In the genomic region with DNA sequence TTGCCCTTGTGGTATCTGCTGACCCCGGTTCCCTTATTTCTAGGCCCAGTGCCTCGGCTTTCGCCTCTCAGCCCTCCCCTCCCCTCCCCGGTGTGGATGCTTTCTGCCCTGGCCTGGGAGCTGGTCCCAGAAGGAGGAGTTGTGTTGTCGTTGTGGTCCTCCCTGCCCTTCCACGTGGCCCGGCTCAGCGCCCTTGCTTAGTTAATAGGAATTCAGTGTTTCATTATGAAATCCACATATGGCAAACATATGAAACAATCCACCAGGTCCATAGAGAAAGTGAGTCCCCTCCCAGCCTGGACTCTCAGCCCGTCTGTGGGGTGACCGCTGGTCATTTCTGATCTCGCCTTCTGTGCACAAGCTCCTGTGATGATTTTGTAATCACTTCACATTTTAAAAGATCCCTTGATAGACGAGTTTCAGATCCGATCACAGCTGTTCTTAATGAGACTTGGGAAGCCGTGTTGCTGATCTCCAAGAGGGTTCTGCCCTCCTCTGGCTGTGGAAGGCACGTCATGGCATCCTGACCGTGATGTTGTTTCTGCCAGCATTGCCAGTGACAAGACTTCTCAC, we compare ENCODE assay signal across 1 cellular context.
TF ChIP-seq lines count a peak whose summit lies in the region.

No MANE protein-coding gene starts in this region.

TF ChIP-seq in GM23338, 12 proteins besides CTCF, POLR2A, EP300 and RAD21 (continued from another document):
- TF ChIP-seq, protein P1, sequence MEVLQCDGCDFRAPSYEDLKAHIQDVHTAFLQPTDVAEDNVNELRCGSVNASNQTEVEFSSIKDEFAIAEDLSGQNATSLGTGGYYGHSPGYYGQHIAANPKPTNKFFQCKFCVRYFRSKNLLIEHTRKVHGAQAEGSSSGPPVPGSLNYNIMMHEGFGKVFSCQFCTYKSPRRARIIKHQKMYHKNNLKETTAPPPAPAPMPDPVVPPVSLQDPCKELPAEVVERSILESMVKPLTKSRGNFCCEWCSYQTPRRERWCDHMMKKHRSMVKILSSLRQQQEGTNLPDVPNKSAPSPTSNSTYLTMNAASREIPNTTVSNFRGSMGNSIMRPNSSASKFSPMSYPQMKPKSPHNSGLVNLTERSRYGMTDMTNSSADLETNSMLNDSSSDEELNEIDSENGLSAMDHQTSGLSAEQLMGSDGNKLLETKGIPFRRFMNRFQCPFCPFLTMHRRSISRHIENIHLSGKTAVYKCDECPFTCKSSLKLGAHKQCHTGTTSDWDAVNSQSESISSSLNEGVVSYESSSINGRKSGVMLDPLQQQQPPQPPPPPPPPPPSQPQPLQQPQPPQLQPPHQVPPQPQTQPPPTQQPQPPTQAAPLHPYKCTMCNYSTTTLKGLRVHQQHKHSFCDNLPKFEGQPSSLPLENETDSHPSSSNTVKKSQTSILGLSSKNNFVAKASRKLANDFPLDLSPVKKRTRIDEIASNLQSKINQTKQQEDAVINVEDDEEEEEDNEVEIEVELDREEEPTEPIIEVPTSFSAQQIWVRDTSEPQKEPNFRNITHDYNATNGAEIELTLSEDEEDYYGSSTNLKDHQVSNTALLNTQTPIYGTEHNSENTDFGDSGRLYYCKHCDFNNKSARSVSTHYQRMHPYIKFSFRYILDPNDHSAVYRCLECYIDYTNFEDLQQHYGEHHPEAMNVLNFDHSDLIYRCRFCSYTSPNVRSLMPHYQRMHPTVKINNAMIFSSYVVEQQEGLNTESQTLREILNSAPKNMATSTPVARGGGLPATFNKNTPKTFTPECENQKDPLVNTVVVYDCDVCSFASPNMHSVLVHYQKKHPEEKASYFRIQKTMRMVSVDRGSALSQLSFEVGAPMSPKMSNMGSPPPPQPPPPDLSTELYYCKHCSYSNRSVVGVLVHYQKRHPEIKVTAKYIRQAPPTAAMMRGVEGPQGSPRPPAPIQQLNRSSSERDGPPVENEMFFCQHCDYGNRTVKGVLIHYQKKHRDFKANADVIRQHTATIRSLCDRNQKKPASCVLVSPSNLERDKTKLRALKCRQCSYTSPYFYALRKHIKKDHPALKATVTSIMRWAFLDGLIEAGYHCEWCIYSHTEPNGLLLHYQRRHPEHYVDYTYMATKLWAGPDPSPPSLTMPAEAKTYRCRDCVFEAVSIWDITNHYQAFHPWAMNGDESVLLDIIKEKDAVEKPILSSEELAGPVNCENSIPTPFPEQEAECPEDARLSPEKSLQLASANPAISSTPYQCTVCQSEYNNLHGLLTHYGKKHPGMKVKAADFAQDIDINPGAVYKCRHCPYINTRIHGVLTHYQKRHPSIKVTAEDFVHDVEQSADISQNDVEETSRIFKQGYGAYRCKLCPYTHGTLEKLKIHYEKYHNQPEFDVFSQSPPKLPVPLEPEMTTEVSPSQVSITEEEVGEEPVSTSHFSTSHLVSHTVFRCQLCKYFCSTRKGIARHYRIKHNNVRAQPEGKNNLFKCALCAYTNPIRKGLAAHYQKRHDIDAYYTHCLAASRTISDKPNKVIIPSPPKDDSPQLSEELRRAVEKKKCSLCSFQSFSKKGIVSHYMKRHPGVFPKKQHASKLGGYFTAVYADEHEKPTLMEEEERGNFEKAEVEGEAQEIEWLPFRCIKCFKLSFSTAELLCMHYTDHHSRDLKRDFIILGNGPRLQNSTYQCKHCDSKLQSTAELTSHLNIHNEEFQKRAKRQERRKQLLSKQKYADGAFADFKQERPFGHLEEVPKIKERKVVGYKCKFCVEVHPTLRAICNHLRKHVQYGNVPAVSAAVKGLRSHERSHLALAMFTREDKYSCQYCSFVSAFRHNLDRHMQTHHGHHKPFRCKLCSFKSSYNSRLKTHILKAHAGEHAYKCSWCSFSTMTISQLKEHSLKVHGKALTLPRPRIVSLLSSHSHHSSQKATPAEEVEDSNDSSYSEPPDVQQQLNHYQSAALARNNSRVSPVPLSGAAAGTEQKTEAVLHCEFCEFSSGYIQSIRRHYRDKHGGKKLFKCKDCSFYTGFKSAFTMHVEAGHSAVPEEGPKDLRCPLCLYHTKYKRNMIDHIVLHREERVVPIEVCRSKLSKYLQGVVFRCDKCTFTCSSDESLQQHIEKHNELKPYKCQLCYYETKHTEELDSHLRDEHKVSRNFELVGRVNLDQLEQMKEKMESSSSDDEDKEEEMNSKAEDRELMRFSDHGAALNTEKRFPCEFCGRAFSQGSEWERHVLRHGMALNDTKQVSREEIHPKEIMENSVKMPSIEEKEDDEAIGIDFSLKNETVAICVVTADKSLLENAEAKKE (CRISPR knock-in tag; IDR thresholded peaks at IDR 0.05) = no peak
